ENCODE assay signal across 12 cellular contexts in the genomic region with DNA sequence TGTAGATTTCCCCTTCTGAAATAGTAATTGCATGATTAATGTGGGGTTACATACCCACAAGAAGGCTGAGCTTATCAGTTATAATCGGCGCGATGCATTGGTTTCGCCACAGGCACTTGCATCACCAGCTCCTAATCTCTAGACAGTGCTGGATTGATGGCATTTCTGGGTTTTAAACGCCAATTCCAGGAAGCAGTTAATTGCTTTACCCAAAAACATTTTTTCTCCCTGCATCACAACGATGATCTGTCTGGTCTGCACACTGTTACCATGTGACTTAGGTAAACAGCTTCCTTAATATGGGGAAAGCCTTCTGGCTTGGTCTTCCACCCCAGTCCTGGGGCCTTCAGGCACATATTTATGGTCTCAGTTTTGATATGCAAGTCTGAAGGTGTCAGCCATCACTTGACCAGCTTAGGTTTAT.
DNase-seq lines count a peak whose midpoint lies in the region; ATAC-seq and TF ChIP-seq lines count a peak whose summit lies in the region.
"Had no signal": no experiment of that assay in that cellular context is flagged by ENCODE, and none has a peak within 500 bp of the region (broad histone marks: within the 10 kb centered on the region; RNA-seq: fewer than 3 reads in every experiment).

No MANE protein-coding gene starts in this region.

- H3K27ac ChIP-seq in sigmoid colon (no peak overlapping the region), Peyer's patch (no peak overlapping the region)

- 59 to 76% methylated on average over 6 of the region's 6 CpGs for WGBS in sigmoid colon, 2 donors

- intact Hi-C loops in activated T-helper 1 cell treated with anti-CD3 and anti-CD28 coated beads, Interleukin-12 subunit alpha, Interleukin-12 subunit beta, Interleukin-2, Interleukin-4 antibody, amounts not matched to agents 30 ng/mL and 10 ng/mL and 1 ng/mL, durations not matched to agents 14 hours and 24 hours and 36 hours (cut with micrococcal nuclease) = loop anchor here (1.0 to 2.0 kb wide), 4 partner anchors 15 to 73 kb away; no protein-coding TSS in a partner anchor
- intact Hi-C loops in sigmoid colon (cut with DNase I) = no loop called here

- H3K36me3 Mint-ChIP-seq in activated T-helper 1 cell treated with anti-CD3 and anti-CD28 coated beads, Interleukin-12 subunit alpha, Interleukin-12 subunit beta, Interleukin-2, Interleukin-4 antibody, amounts not matched to agents 30 ng/mL and 10 ng/mL and 1 ng/mL, durations not matched to agents 14 hours and 24 hours and 36 hours (ENCODE audit: low read depth) = peaks cover 6% of the 10 kb centered on the region

- TF ChIP-seq CTCF in sigmoid colon (IDR thresholded peaks at IDR 0.05) (no peak), Peyer's patch (IDR thresholded peaks at IDR 0.05) (no peak)

- ATAC-seq in HG02759 (IDR thresholded peaks at IDR 0.05; ENCODE audit: unreplicated experiment) = no peak
- ATAC-seq: HCT116, mucosa of descending colon had no signal

- H3K4me3 ChIP-seq in sigmoid colon (no peak overlapping the region), Peyer's patch (no peak overlapping the region)
- H3K4me3 ChIP-seq: MG63, mucosa of descending colon had no signal

- peaks cover 7% of the 10 kb centered on the region for H3K27me3 Mint-ChIP-seq in activated T-helper 1 cell treated with anti-CD3 and anti-CD28 coated beads, Interleukin-12 subunit alpha, Interleukin-12 subunit beta, Interleukin-2, Interleukin-4 antibody, amounts not matched to agents 30 ng/mL and 10 ng/mL and 1 ng/mL, durations not matched to agents 14 hours and 24 hours and 36 hours (ENCODE audit: insufficient read depth)

- no peaks in the 10 kb centered on the region for H3K9me3 ChIP-seq in sigmoid colon
- H3K9me3 ChIP-seq in Peyer's patch = no peaks in the 10 kb centered on the region
- H3K9me3 ChIP-seq: MG63, mucosa of descending colon had no signal

- no peaks in the 10 kb centered on the region for H3K9me3 Mint-ChIP-seq in activated T-helper 1 cell treated with anti-CD3 and anti-CD28 coated beads, Interleukin-12 subunit alpha, Interleukin-12 subunit beta, Interleukin-2, Interleukin-4 antibody, amounts not matched to agents 30 ng/mL and 10 ng/mL and 1 ng/mL, durations not matched to agents 14 hours and 24 hours and 36 hours
- H3K9me3 Mint-ChIP-seq: endodermal cell had no signal

- peak overlapping the region; percentile 12 for H3K4me3 Mint-ChIP-seq in activated T-helper 1 cell treated with anti-CD3 and anti-CD28 coated beads, Interleukin-12 subunit alpha, Interleukin-12 subunit beta, Interleukin-2, Interleukin-4 antibody, amounts not matched to agents 30 ng/mL and 10 ng/mL and 1 ng/mL, durations not matched to agents 14 hours and 24 hours and 36 hours
- H3K4me3 Mint-ChIP-seq: endodermal cell had no signal

- TF ChIP-seq POLR2A in sigmoid colon (IDR thresholded peaks at IDR 0.05) = no peak
- TF ChIP-seq POLR2A in Peyer's patch (IDR thresholded peaks at IDR 0.05) = no peak

- H3K4me1 ChIP-seq in sigmoid colon = peaks cover 0 to 21% (median 16%) of the 10 kb centered on the region in 4 donors
- peaks cover 0 to 6% (median 0%) of the 10 kb centered on the region in 4 donors for H3K4me1 ChIP-seq in Peyer's patch

- H3K27me3 ChIP-seq in sigmoid colon (no peaks in the 10 kb centered on the region), Peyer's patch (no peaks in the 10 kb centered on the region)
- H3K27me3 ChIP-seq: MG63 had no signal

- H3K36me3 ChIP-seq in sigmoid colon (no peaks in the 10 kb centered on the region), Peyer's patch (no peaks in the 10 kb centered on the region)
- H3K36me3 ChIP-seq: MG63 had no signal

- DNase-seq in CD1c-positive myeloid dendritic cell (ENCODE audit: extremely low spot score) (peak; percentile 19), KBM-7 (peak; percentile 63), iris pigment epithelial cell (ENCODE audit: low read depth) (peak; percentile 99), iPS-NIHi7 (ENCODE audit: extremely low spot score) (no peak), sigmoid colon (no peak), Peyer's patch (no peak)
- no peak for DNase-seq in activated T-helper 1 cell treated with anti-CD3 and anti-CD28 coated beads, Interleukin-12 subunit alpha, Interleukin-12 subunit beta, Interleukin-2, Interleukin-4 antibody, amounts not matched to agents 30 ng/mL and 10 ng/mL and 1 ng/mL, durations not matched to agents 14 hours and 24 hours and 36 hours (ENCODE audit: low spot score)
- DNase-seq: endodermal cell, MG63, mucosa of descending colon had no signal

- peaks cover 60% of the 10 kb centered on the region for H3K4me1 Mint-ChIP-seq in activated T-helper 1 cell treated with anti-CD3 and anti-CD28 coated beads, Interleukin-12 subunit alpha, Interleukin-12 subunit beta, Interleukin-2, Interleukin-4 antibody, amounts not matched to agents 30 ng/mL and 10 ng/mL and 1 ng/mL, durations not matched to agents 14 hours and 24 hours and 36 hours (ENCODE audit: low read depth)

- H3K27ac Mint-ChIP-seq in activated T-helper 1 cell treated with anti-CD3 and anti-CD28 coated beads, Interleukin-12 subunit alpha, Interleukin-12 subunit beta, Interleukin-2, Interleukin-4 antibody, amounts not matched to agents 30 ng/mL and 10 ng/mL and 1 ng/mL, durations not matched to agents 14 hours and 24 hours and 36 hours = peak overlapping the region; percentile 76
- H3K27ac Mint-ChIP-seq: endodermal cell had no signal

- TF ChIP-seq EP300 in sigmoid colon (IDR thresholded peaks at IDR 0.05) = no peak

- in situ Hi-C loops in KBM-7 (cut with MboI; ENCODE audit: low pct_unique_long_range_greater_than_20kb, low sequenced_read_pairs) = no loop called here

Comparison
In these comparisons a context has a peak if more than half of its experiments do, and no peak if none do; other contexts are left out.
1. DNase-seq: peak in CD1c-positive myeloid dendritic cell (single experiment), KBM-7 (single experiment) and iris pigment epithelial cell (single experiment); none in activated T-helper 1 cell treated with anti-CD3 and anti-CD28 coated beads, Interleukin-12 subunit alpha, Interleukin-12 subunit beta, Interleukin-2, Interleukin-4 antibody, amounts not matched to agents 30 ng/mL and 10 ng/mL and 1 ng/mL, durations not matched to agents 14 hours and 24 hours and 36 hours (single experiment), iPS-NIHi7 (single experiment), sigmoid colon (single experiment) and Peyer's patch (0 of 3).